ENCODE assay signal across 14 cellular contexts in genomic region chr5:115472601-115473000, GRCh38.
DNase-seq lines count a peak whose midpoint lies in the region; ATAC-seq and TF ChIP-seq lines count a peak whose summit lies in the region.
"Had no signal": no experiment of that assay in that cellular context is flagged by ENCODE, and none has a peak within 500 bp of the region (broad histone marks: within the 10 kb centered on the region; RNA-seq: fewer than 3 reads in every experiment).

No MANE protein-coding gene starts in this region.

- peaks cover 7% of the 10 kb centered on the region for H3K4me1 ChIP-seq in lower lobe of right lung

- CTCF ChIA-PET in WTC11 (lab: Charles Lee), result interaction anchor here (0.6 to 1.3 kb wide), 4 partner anchors 11 to 104 kb away, joined by 3 to 8 read pairs (median 4); no protein-coding TSS in a partner anchor

- H3K9me3 ChIP-seq in lower lobe of right lung, result no peaks in the 10 kb centered on the region
- H3K9me3 ChIP-seq: mucosa of descending colon had no signal

- no peaks in the 10 kb centered on the region for H3K27me3 ChIP-seq in lower lobe of right lung (ENCODE audit: low read depth)

- intact Hi-C loops in lower lobe of right lung (cut with DNase I), result no loop called here
- intact Hi-C loops in activated T-helper 1 cell treated with anti-CD3 and anti-CD28 coated beads, Interleukin-12 subunit alpha, Interleukin-12 subunit beta, Interleukin-2, Interleukin-4 antibody, amounts not matched to agents 30 ng/mL and 10 ng/mL and 1 ng/mL, durations not matched to agents 14 hours and 24 hours and 36 hours (cut with micrococcal nuclease), result no loop called here

- peak; percentile 66 for ATAC-seq in WTC11
- peak; percentile 51 to 54 for ATAC-seq in lower lobe of right lung
- no peak for ATAC-seq in esophagus mucosa
- no peak for ATAC-seq in stimulated activated naive CD8-positive, alpha-beta T cell treated with anti-CD3 and anti-CD28 coated beads, Interleukin-15, amount 100 ng/mL, for 72 hours
- ATAC-seq in activated naive CD4-positive, alpha-beta T cell treated with anti-CD3 and anti-CD28 coated beads, Interleukin-2, amount 50 U/mL, for 72 hours, result no peak
- ATAC-seq: mucosa of descending colon had no signal

- no peak overlapping the region for H3K4me3 Mint-ChIP-seq in WTC11
- no peak overlapping the region for H3K4me3 Mint-ChIP-seq in activated T-helper 1 cell treated with anti-CD3 and anti-CD28 coated beads, Interleukin-12 subunit alpha, Interleukin-12 subunit beta, Interleukin-2, Interleukin-4 antibody, amounts not matched to agents 30 ng/mL and 10 ng/mL and 1 ng/mL, durations not matched to agents 14 hours and 24 hours and 36 hours
- no peak overlapping the region for H3K4me3 Mint-ChIP-seq in stimulated activated naive CD8-positive, alpha-beta T cell treated with anti-CD3 and anti-CD28 coated beads, Interleukin-15, amount 100 ng/mL, for 72 hours
- H3K4me3 Mint-ChIP-seq: activated B cell treated with CpG ODN at 0.5 μM for 24 hours, B cell had no signal

- no peaks in the 10 kb centered on the region; the same call in none of the 2 replicates for H3K27me3 Mint-ChIP-seq in WTC11 (ENCODE audit: low read depth)
- H3K27me3 Mint-ChIP-seq in activated T-helper 1 cell treated with anti-CD3 and anti-CD28 coated beads, Interleukin-12 subunit alpha, Interleukin-12 subunit beta, Interleukin-2, Interleukin-4 antibody, amounts not matched to agents 30 ng/mL and 10 ng/mL and 1 ng/mL, durations not matched to agents 14 hours and 24 hours and 36 hours (ENCODE audit: insufficient read depth), result peaks cover 13% of the 10 kb centered on the region
- H3K27me3 Mint-ChIP-seq in stimulated activated naive CD8-positive, alpha-beta T cell treated with anti-CD3 and anti-CD28 coated beads, Interleukin-15, amount 100 ng/mL, for 72 hours, result peaks cover 61% of the 10 kb centered on the region
- H3K27me3 Mint-ChIP-seq: activated B cell treated with CpG ODN at 0.5 μM for 24 hours had no signal

- no peaks in the 10 kb centered on the region for H3K36me3 ChIP-seq in lower lobe of right lung

- peaks cover 8% of the 10 kb centered on the region for H3K9me3 Mint-ChIP-seq in WTC11
- H3K9me3 Mint-ChIP-seq in activated T-helper 1 cell treated with anti-CD3 and anti-CD28 coated beads, Interleukin-12 subunit alpha, Interleukin-12 subunit beta, Interleukin-2, Interleukin-4 antibody, amounts not matched to agents 30 ng/mL and 10 ng/mL and 1 ng/mL, durations not matched to agents 14 hours and 24 hours and 36 hours, result no peaks in the 10 kb centered on the region
- H3K9me3 Mint-ChIP-seq in stimulated activated naive CD8-positive, alpha-beta T cell treated with anti-CD3 and anti-CD28 coated beads, Interleukin-15, amount 100 ng/mL, for 72 hours, result peaks cover 0 to 8% of the 10 kb centered on the region in 2 donors
- H3K9me3 Mint-ChIP-seq in activated naive CD4-positive, alpha-beta T cell treated with anti-CD3 and anti-CD28 coated beads, Interleukin-2, amount 50 U/mL, for 72 hours, result no peaks in the 10 kb centered on the region
- H3K9me3 Mint-ChIP-seq: activated B cell treated with CpG ODN at 0.5 μM for 24 hours had no signal

- H3K4me3 ChIP-seq in lower lobe of right lung, result no peak overlapping the region
- H3K4me3 ChIP-seq: coronary artery, mucosa of descending colon had no signal

- TF ChIP-seq CTCF in WTC11 (IDR thresholded peaks at IDR 0.05) (no peak), lower lobe of right lung (IDR thresholded peaks at IDR 0.05) (no peak)

- H3K27ac ChIP-seq in lower lobe of right lung, result no peak overlapping the region
- H3K27ac ChIP-seq: coronary artery had no signal

- no peaks in the 10 kb centered on the region for H3K36me3 Mint-ChIP-seq in WTC11
- H3K36me3 Mint-ChIP-seq in activated T-helper 1 cell treated with anti-CD3 and anti-CD28 coated beads, Interleukin-12 subunit alpha, Interleukin-12 subunit beta, Interleukin-2, Interleukin-4 antibody, amounts not matched to agents 30 ng/mL and 10 ng/mL and 1 ng/mL, durations not matched to agents 14 hours and 24 hours and 36 hours (ENCODE audit: low read depth), result no peaks in the 10 kb centered on the region
- H3K36me3 Mint-ChIP-seq in activated naive CD4-positive, alpha-beta T cell treated with anti-CD3 and anti-CD28 coated beads, Interleukin-2, amount 50 U/mL, for 72 hours, result no peaks in the 10 kb centered on the region

- POLR2A ChIA-PET in WTC11 (lab: Charles Lee), result no interaction called here

- H3K27ac Mint-ChIP-seq in WTC11, result no peak overlapping the region
- no peak overlapping the region for H3K27ac Mint-ChIP-seq in activated T-helper 1 cell treated with anti-CD3 and anti-CD28 coated beads, Interleukin-12 subunit alpha, Interleukin-12 subunit beta, Interleukin-2, Interleukin-4 antibody, amounts not matched to agents 30 ng/mL and 10 ng/mL and 1 ng/mL, durations not matched to agents 14 hours and 24 hours and 36 hours
- H3K27ac Mint-ChIP-seq in stimulated activated naive CD8-positive, alpha-beta T cell treated with anti-CD3 and anti-CD28 coated beads, Interleukin-15, amount 100 ng/mL, for 72 hours, result no peak overlapping the region
- H3K27ac Mint-ChIP-seq in activated naive CD4-positive, alpha-beta T cell treated with anti-CD3 and anti-CD28 coated beads, Interleukin-2, amount 50 U/mL, for 72 hours, result no peak overlapping the region
- H3K27ac Mint-ChIP-seq: activated B cell treated with CpG ODN at 0.5 μM for 24 hours, B cell had no signal

- in situ Hi-C loops in KBM-7 (cut with MboI; ENCODE audit: low pct_unique_long_range_greater_than_20kb, low sequenced_read_pairs), result no loop called here

- peak; percentile 21 to 23 for DNase-seq in AML-193 (lab: John Stamatoyannopoulos, UW)
- peak; percentile 9 for DNase-seq in KBM-7
- no peak for DNase-seq in WTC11 (ENCODE audit: low spot score)
- DNase-seq in lower lobe of right lung, result no peak
- no peak for DNase-seq in activated T-helper 1 cell treated with anti-CD3 and anti-CD28 coated beads, Interleukin-12 subunit alpha, Interleukin-12 subunit beta, Interleukin-2, Interleukin-4 antibody, amounts not matched to agents 30 ng/mL and 10 ng/mL and 1 ng/mL, durations not matched to agents 14 hours and 24 hours and 36 hours (ENCODE audit: low spot score)
- no peak for DNase-seq in stimulated activated naive CD8-positive, alpha-beta T cell treated with anti-CD3 and anti-CD28 coated beads, Interleukin-15, amount 100 ng/mL, for 72 hours
- DNase-seq in activated naive CD4-positive, alpha-beta T cell treated with anti-CD3 and anti-CD28 coated beads, Interleukin-2, amount 50 U/mL, for 72 hours (ENCODE audit: low spot score in 2 of 2), result no peak
- DNase-seq: activated B cell treated with CpG ODN at 0.5 μM for 24 hours; mucosa of descending colon; stimulated activated CD4-positive, alpha-beta T cell treated with anti-CD3 and anti-CD28 coated beads, Interleukin-4, amount 100 ng/mL, for 4 hours; stimulated activated naive CD4-positive, alpha-beta T cell had no signal

- H3K4me1 Mint-ChIP-seq in WTC11, result peaks cover 16% of the 10 kb centered on the region
- H3K4me1 Mint-ChIP-seq in activated T-helper 1 cell treated with anti-CD3 and anti-CD28 coated beads, Interleukin-12 subunit alpha, Interleukin-12 subunit beta, Interleukin-2, Interleukin-4 antibody, amounts not matched to agents 30 ng/mL and 10 ng/mL and 1 ng/mL, durations not matched to agents 14 hours and 24 hours and 36 hours (ENCODE audit: low read depth), result no peaks in the 10 kb centered on the region
- H3K4me1 Mint-ChIP-seq in stimulated activated naive CD8-positive, alpha-beta T cell treated with anti-CD3 and anti-CD28 coated beads, Interleukin-15, amount 100 ng/mL, for 72 hours, result no peaks in the 10 kb centered on the region
- H3K4me1 Mint-ChIP-seq: activated B cell treated with CpG ODN at 0.5 μM for 24 hours, B cell had no signal

TF ChIP-seq in WTC11, 78 proteins besides CTCF, POLR2A, EP300 and RAD21 (continues in another document):
- TF ChIP-seq TP53 (CRISPR knock-in tag; IDR thresholded peaks at IDR 0.05), result no peak
- TF ChIP-seq, protein P1, sequence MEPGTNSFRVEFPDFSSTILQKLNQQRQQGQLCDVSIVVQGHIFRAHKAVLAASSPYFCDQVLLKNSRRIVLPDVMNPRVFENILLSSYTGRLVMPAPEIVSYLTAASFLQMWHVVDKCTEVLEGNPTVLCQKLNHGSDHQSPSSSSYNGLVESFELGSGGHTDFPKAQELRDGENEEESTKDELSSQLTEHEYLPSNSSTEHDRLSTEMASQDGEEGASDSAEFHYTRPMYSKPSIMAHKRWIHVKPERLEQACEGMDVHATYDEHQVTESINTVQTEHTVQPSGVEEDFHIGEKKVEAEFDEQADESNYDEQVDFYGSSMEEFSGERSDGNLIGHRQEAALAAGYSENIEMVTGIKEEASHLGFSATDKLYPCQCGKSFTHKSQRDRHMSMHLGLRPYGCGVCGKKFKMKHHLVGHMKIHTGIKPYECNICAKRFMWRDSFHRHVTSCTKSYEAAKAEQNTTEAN (CRISPR knock-in tag; IDR thresholded peaks at IDR 0.05), result no peak
- TF ChIP-seq, protein P2, sequence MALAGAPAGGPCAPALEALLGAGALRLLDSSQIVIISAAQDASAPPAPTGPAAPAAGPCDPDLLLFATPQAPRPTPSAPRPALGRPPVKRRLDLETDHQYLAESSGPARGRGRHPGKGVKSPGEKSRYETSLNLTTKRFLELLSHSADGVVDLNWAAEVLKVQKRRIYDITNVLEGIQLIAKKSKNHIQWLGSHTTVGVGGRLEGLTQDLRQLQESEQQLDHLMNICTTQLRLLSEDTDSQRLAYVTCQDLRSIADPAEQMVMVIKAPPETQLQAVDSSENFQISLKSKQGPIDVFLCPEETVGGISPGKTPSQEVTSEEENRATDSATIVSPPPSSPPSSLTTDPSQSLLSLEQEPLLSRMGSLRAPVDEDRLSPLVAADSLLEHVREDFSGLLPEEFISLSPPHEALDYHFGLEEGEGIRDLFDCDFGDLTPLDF (CRISPR knock-in tag; IDR thresholded peaks at IDR 0.05), result no peak
- TF ChIP-seq, protein P3, sequence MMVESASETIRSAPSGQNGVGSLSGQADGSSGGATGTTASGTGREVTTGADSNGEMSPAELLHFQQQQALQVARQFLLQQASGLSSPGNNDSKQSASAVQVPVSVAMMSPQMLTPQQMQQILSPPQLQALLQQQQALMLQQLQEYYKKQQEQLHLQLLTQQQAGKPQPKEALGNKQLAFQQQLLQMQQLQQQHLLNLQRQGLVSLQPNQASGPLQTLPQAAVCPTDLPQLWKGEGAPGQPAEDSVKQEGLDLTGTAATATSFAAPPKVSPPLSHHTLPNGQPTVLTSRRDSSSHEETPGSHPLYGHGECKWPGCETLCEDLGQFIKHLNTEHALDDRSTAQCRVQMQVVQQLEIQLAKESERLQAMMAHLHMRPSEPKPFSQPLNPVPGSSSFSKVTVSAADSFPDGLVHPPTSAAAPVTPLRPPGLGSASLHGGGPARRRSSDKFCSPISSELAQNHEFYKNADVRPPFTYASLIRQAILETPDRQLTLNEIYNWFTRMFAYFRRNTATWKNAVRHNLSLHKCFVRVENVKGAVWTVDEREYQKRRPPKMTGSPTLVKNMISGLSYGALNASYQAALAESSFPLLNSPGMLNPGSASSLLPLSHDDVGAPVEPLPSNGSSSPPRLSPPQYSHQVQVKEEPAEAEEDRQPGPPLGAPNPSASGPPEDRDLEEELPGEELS (CRISPR knock-in tag; IDR thresholded peaks at IDR 0.05), result no peak
- no peak for TF ChIP-seq MXD4 (CRISPR knock-in tag; IDR thresholded peaks at IDR 0.05; ENCODE audit: borderline replicate concordance)
- no peak for TF ChIP-seq PRRX2 (CRISPR knock-in tag; IDR thresholded peaks at IDR 0.05)
- no peak for TF ChIP-seq FOXP1 (CRISPR knock-in tag; IDR thresholded peaks at IDR 0.05; ENCODE audit: borderline replicate concordance)

Comparison
In these comparisons a context has a peak if more than half of its experiments do, and no peak if none do; other contexts are left out.
1. DNase-seq: peak in AML-193 (2 of 2) and KBM-7 (single experiment); none in WTC11 (single experiment), lower lobe of right lung (single experiment), activated T-helper 1 cell treated with anti-CD3 and anti-CD28 coated beads, Interleukin-12 subunit alpha, Interleukin-12 subunit beta, Interleukin-2, Interleukin-4 antibody, amounts not matched to agents 30 ng/mL and 10 ng/mL and 1 ng/mL, durations not matched to agents 14 hours and 24 hours and 36 hours (single experiment), stimulated activated naive CD8-positive, alpha-beta T cell treated with anti-CD3 and anti-CD28 coated beads, Interleukin-15, amount 100 ng/mL, for 72 hours (0 of 2) and activated naive CD4-positive, alpha-beta T cell treated with anti-CD3 and anti-CD28 coated beads, Interleukin-2, amount 50 U/mL, for 72 hours (0 of 2).
2. ATAC-seq: peak in WTC11 (single experiment) and lower lobe of right lung (2 of 2); none in esophagus mucosa (single experiment), stimulated activated naive CD8-positive, alpha-beta T cell treated with anti-CD3 and anti-CD28 coated beads, Interleukin-15, amount 100 ng/mL, for 72 hours (single experiment) and activated naive CD4-positive, alpha-beta T cell treated with anti-CD3 and anti-CD28 coated beads, Interleukin-2, amount 50 U/mL, for 72 hours (0 of 2).